33 cellular contexts compared by ENCODE assay signal in the genomic region with DNA sequence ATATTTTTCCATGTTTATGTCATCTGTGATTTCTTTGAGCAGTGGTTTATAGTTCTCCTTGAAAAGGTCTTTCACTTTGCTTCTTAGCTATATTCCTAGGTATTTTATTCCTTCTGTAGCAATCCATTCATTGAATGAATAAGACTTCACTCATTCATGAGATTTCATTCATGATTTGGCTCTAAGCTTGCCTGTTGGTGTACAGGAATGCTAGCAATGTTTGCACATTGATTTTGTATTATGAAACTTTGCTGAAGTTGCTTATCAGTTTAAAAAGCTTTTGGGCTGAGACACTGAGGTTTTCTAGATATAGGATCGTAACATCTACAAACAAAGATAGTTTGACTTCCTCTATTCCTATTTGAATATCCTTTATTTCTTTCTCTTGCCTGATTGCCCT. TPM values are rescaled to one million over a fixed set of nuclear protein-coding genes. Genes with fewer than 3 reads are reported as not detected.
"Had no signal": no experiment of that assay in that cellular context is flagged by ENCODE, and none has a peak within 500 bp of the region (broad histone marks: within the 10 kb centered on the region; RNA-seq: fewer than 3 reads in every experiment).

No MANE protein-coding gene starts in this region.

- H3K9me3 Mint-ChIP-seq: endodermal cell had no signal

- H3K36me3 Mint-ChIP-seq: mesothelial cell of epicardium; stimulated activated effector memory CD8-positive, alpha-beta T cell treated with anti-CD3 and anti-CD28 coated beads, Interleukin-12 subunit alpha, Interleukin-12 subunit beta, amount 100 ng/mL, for 72 hours had no signal

- H3K36me3 ChIP-seq: gastrocnemius medialis, heart right ventricle, left ventricle myocardium inferior, lower lobe of right lung, ovary, right atrium auricular region, sigmoid colon, tibial nerve, upper lobe of right lung, vagina had no signal

- H3K9me3 ChIP-seq: gastrocnemius medialis, lower lobe of right lung, ovary, right atrium auricular region, sigmoid colon, tibial nerve, upper lobe of right lung, vagina had no signal

- FAIRE-seq: endothelial cell of umbilical vein, keratinocyte, small intestine had no signal

- DNase-seq: effector CD4-positive, alpha-beta T cell; endodermal cell; gastrocnemius medialis; heart right ventricle; hypothalamus; left ventricle myocardium inferior; lower lobe of right lung; natural killer cell; nucleus accumbens; ovary; sigmoid colon; small intestine; stimulated activated CD4-positive, alpha-beta T cell treated with anti-CD3 and anti-CD28 coated beads, Interleukin-4, amount 100 ng/mL, for 1 hour; stimulated activated CD8-positive, alpha-beta memory T cell treated with anti-CD3 and anti-CD28 coated beads, Interleukin-4, amount 100 ng/mL, for 48 hours; upper lobe of right lung had no signal

- H3K27me3 ChIP-seq: gastrocnemius medialis, ovary, right atrium auricular region, sigmoid colon, tibial nerve, upper lobe of right lung, vagina had no signal

- H3K27ac ChIP-seq: coronary artery, gastrocnemius medialis, heart right ventricle, left ventricle myocardium inferior, lower lobe of right lung, ovary, right atrium auricular region, sigmoid colon, tibial nerve, upper lobe of right lung, vagina had no signal

- ATAC-seq: gastrocnemius medialis; heart right ventricle; lower lobe of right lung; natural killer cell; stimulated activated effector memory CD8-positive, alpha-beta T cell treated with anti-CD3 and anti-CD28 coated beads, Interleukin-12 subunit alpha, Interleukin-12 subunit beta, amount 100 ng/mL, for 72 hours; upper lobe of right lung had no signal

- H3K4me1 Mint-ChIP-seq: memory B cell; mesothelial cell of epicardium; natural killer cell; neural crest cell; stimulated activated effector memory CD8-positive, alpha-beta T cell treated with anti-CD3 and anti-CD28 coated beads, Interleukin-12 subunit alpha, Interleukin-12 subunit beta, amount 100 ng/mL, for 72 hours had no signal

- H3K4me3 Mint-ChIP-seq: endodermal cell; memory B cell; mesothelial cell of epicardium; natural killer cell; neural crest cell; stimulated activated effector memory CD8-positive, alpha-beta T cell treated with anti-CD3 and anti-CD28 coated beads, Interleukin-12 subunit alpha, Interleukin-12 subunit beta, amount 100 ng/mL, for 72 hours; stimulated activated naive CD8-positive, alpha-beta T cell treated with anti-CD3 and anti-CD28 coated beads, Interleukin-15, Interleukin-2, amounts not matched to agents 100 ng/mL and 50 ng/mL, for 24 hours had no signal

- H3K27me3 Mint-ChIP-seq: stimulated activated naive CD8-positive, alpha-beta T cell treated with anti-CD3 and anti-CD28 coated beads, Interleukin-15, Interleukin-2, amounts not matched to agents 100 ng/mL and 50 ng/mL, for 24 hours had no signal

- H3K27ac Mint-ChIP-seq: endodermal cell; memory B cell; mesothelial cell of epicardium; natural killer cell; stimulated activated effector memory CD8-positive, alpha-beta T cell treated with anti-CD3 and anti-CD28 coated beads, Interleukin-12 subunit alpha, Interleukin-12 subunit beta, amount 100 ng/mL, for 72 hours had no signal

- H3K4me3 ChIP-seq: coronary artery, gastrocnemius medialis, heart right ventricle, left ventricle myocardium inferior, lower lobe of right lung, ovary, right atrium auricular region, sigmoid colon, tibial nerve, upper lobe of right lung, vagina had no signal

- H3K4me1 ChIP-seq: gastrocnemius medialis, heart right ventricle, left ventricle myocardium inferior, lower lobe of right lung, right atrium auricular region, sigmoid colon, tibial nerve, upper lobe of right lung, vagina had no signal

RNA-seq across cellular contexts. Expression of gene RLN2, which starts 15.9 kb away (rescaled TPM):
- total RNA-seq: endothelial cell of umbilical vein, gastrocnemius medialis, mucosa of gallbladder, posterior vena cava, temporal lobe, tibial nerve, upper lobe of right lung, vagina had no signal

RNA-seq across cellular contexts. Expression of gene RLN1, which starts 51.1 kb away (rescaled TPM):
- total RNA-seq: endothelial cell of umbilical vein, fibroblast of villous mesenchyme, gastrocnemius medialis, left ventricle myocardium inferior, lower lobe of right lung, mucosa of gallbladder, myocyte, posterior vena cava, sigmoid colon, temporal lobe, tibial nerve, upper lobe of right lung, vagina had no signal
- polyA plus RNA-seq: endothelial cell of umbilical vein had no signal

RNA-seq across cellular contexts. Expression of gene INSL4, which starts 57.4 kb away (rescaled TPM):
- total RNA-seq: dermis microvascular lymphatic vessel endothelial cell, endodermal cell, endothelial cell of umbilical vein, fibroblast of villous mesenchyme, heart right ventricle, left ventricle myocardium inferior, lower lobe of right lung, mesothelial cell of epicardium, mucosa of gallbladder, myocyte, natural killer cell, neural crest cell, ovary, posterior vena cava, right atrium auricular region, sigmoid colon, temporal lobe, tibial nerve, upper lobe of right lung, vagina had no signal
- polyA plus RNA-seq: endothelial cell of umbilical vein, esophagus, heart right ventricle, keratinocyte, ovary, sigmoid colon, small intestine had no signal
